In the genomic region with DNA sequence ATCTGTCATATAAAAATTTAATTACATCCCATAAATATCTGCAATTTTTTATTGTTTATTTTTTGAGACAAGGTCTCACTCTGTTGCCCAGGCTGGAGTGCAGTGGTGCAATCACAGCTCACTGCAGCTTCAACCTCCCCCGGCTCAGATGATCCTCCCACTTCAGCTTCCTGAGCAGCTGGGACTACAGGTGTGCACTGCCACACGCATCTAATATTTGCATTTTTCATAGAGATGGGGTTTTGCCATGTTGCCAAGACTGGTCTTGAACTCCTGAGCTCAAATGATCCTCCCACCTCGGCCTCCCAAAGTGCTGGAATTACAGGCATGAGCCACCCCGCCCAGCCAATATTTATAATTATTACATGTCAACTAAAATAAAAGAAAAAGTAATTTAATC, we compare ENCODE assay signal across 8 cellular contexts. TPM values are rescaled to one million over a fixed set of nuclear protein-coding genes. Genes with fewer than 3 reads are reported as not detected.
A peak's percentile ranks its signal among the peaks of the same experiment; 100 is the strongest.
DNase-seq lines count a peak whose midpoint lies in the region; ATAC-seq and TF ChIP-seq lines count a peak whose summit lies in the region.
"Not testable (repeated sequence)": the region's sequence is repeated elsewhere in the genome, so short reads cannot be mapped to it uniquely, and the experiment has no call there.

No MANE protein-coding gene starts in this region.

- intact Hi-C loops in A673 (cut with micrococcal nuclease; ENCODE audit: unreplicated experiment), result not testable (repeated sequence)

- BruUV-seq in A673 (replicated peaks; lab: Mats Ljungman, UMichigan), result not testable (repeated sequence)

- peak overlapping the region; percentile 0 for H3K27ac ChIP-seq in A673 (ENCODE audit: low read depth, low read length, poor library complexity, severe bottlenecking)

- CTCF ChIA-PET in A673 (lab: Charles Lee), result not testable (repeated sequence)

- not testable (repeated sequence) for H3K36me3 ChIP-seq in A673 (ENCODE audit: insufficient read depth, low read length, poor library complexity, severe bottlenecking)

- not testable (repeated sequence) for H3K4me3 ChIP-seq in A673 (ENCODE audit: low read depth, low read length, poor library complexity, severe bottlenecking)

- peak; percentile 81 for ATAC-seq in GM18867 (IDR thresholded peaks at IDR 0.05; ENCODE audit: unreplicated experiment)
- peak; percentile 86 for ATAC-seq in GM21360 (IDR thresholded peaks at IDR 0.05; ENCODE audit: unreplicated experiment)
- peak; percentile 78 for ATAC-seq in GM21717 (IDR thresholded peaks at IDR 0.05; ENCODE audit: unreplicated experiment)
- peak; percentile 73 for ATAC-seq in HG02938 (IDR thresholded peaks at IDR 0.05; ENCODE audit: unreplicated experiment)
- ATAC-seq in HG03159 (IDR thresholded peaks at IDR 0.05; ENCODE audit: unreplicated experiment), result peak; percentile 77
- ATAC-seq in HG03558 (IDR thresholded peaks at IDR 0.05; ENCODE audit: extremely low read depth, unreplicated experiment), result peak; percentile 68

- POLR2A ChIA-PET in A673 (lab: Charles Lee; ENCODE audit: low non-redundant PET), result not testable (repeated sequence)

- TF ChIP-seq CTCF in A673 (conservative IDR thresholded peaks at IDR 0.05; ENCODE audit: low read depth, low read length), result not testable (repeated sequence)

- DNase-seq in A673 (ENCODE audit: low spot score), result not testable (repeated sequence)
- peak; percentile 47 to 57 for DNase-seq in SHP77 (lab: John Stamatoyannopoulos, UW)

- not testable (repeated sequence) for H3K27me3 ChIP-seq in A673 (replicated peaks; ENCODE audit: insufficient read depth, low read depth, low read length, poor library complexity)

- H3K4me1 ChIP-seq in A673 (ENCODE audit: insufficient read depth, low read length, poor library complexity, severe bottlenecking), result peaks cover 23% of the 10 kb centered on the region

- not testable (repeated sequence) for H3K9me3 ChIP-seq in A673 (ENCODE audit: low read depth, low read length, poor library complexity, severe bottlenecking)

RNA-seq across cellular contexts. Expression of a gene that starts 0.6 kb away (rescaled TPM):
- total RNA-seq in A673 (2021), result 573 and 626 TPM in 2 replicates
